In the genomic region with DNA sequence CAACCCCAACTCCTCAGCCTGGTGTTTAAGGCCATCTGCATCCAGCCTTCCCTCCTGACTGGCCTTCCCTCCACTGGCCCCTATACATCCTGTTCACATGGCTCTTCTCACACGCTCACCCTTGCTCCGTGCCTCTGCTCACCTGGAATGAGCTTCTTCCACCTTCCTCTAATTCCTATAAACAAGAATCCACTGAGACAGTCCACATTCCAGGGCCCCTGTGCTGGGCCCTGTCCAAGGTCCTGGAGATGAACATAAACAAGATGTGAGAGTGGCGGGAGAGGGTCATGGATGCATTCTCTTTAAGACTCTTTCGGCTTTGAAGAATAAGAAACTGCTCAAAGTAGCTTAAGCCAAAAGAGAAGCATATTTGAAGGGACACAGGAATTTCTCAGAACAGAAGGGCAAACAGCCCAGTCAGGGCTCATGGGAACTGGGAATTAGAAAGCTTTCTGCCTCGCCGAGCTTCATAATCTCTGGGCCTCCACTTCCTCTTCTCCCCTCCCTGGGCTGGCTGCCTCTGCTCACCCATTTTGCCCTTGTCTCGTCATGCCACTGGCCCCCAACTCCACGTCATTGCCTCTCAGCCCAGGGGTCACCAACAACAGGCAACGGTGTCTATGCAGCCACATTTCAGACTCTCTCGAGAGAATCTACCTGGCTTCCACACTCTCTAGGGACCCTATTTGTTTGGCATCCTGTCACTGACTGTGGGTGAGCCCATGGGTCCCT, we compare ENCODE assay signal across 1 cellular context.
TF ChIP-seq lines count a peak whose summit lies in the region.

No MANE protein-coding gene starts in this region.

TF ChIP-seq in HepG2, 621 proteins besides CTCF, POLR2A, EP300 and RAD21 (continued from another document and continues in another):
- TF ChIP-seq, protein P1, sequence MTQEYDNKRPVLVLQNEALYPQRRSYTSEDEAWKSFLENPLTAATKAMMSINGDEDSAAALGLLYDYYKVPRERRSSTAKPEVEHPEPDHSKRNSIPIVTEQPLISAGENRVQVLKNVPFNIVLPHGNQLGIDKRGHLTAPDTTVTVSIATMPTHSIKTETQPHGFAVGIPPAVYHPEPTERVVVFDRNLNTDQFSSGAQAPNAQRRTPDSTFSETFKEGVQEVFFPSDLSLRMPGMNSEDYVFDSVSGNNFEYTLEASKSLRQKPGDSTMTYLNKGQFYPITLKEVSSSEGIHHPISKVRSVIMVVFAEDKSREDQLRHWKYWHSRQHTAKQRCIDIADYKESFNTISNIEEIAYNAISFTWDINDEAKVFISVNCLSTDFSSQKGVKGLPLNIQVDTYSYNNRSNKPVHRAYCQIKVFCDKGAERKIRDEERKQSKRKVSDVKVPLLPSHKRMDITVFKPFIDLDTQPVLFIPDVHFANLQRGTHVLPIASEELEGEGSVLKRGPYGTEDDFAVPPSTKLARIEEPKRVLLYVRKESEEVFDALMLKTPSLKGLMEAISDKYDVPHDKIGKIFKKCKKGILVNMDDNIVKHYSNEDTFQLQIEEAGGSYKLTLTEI (CRISPR knock-in tag; conservative IDR thresholded peaks at IDR 0.05): no peak
- TF ChIP-seq ZBTB42 (CRISPR knock-in tag; IDR thresholded peaks at IDR 0.05) (no peak), NFKB2 (CRISPR knock-in tag; IDR thresholded peaks at IDR 0.05; ENCODE audit: borderline replicate concordance) (no peak), POGZ (CRISPR knock-in tag; IDR thresholded peaks at IDR 0.05) (no peak), SRSF1 (optimal IDR thresholded peaks at IDR 0.05; ENCODE audit: low read depth, low read length) (no peak), HNF1B (CRISPR knock-in tag; IDR thresholded peaks at IDR 0.05) (0 out of 2 replicates have a peak, but pooled peaks have one; percentile 48), ZNF567 (CRISPR knock-in tag; IDR thresholded peaks at IDR 0.05; ENCODE audit: borderline replicate concordance) (no peak), ZNF230 (CRISPR knock-in tag; IDR thresholded peaks at IDR 0.05) (no peak), ATF5 (CRISPR knock-in tag; IDR thresholded peaks at IDR 0.05; ENCODE audit: low read depth) (no peak), ZNF878 (CRISPR knock-in tag; IDR thresholded peaks at IDR 0.05) (peak; percentile 69; the same call in 1 of the 2 replicates), FOSL2 (CRISPR knock-in tag; IDR thresholded peaks at IDR 0.05) (no peak; the same call in 1 of the 2 replicates), FIP1L1 (IDR thresholded peaks at IDR 0.05; ENCODE audit: borderline replicate concordance, insufficient read depth, low read depth, low read length) (no peak), RNF2 (conservative IDR thresholded peaks at IDR 0.05; ENCODE audit: low read depth) (no peak), ZNF280B (CRISPR knock-in tag; IDR thresholded peaks at IDR 0.05; ENCODE audit: borderline replicate concordance) (no peak), TBP (CRISPR knock-in tag; IDR thresholded peaks at IDR 0.05) (no peak), MEIS1 (CRISPR knock-in tag; IDR thresholded peaks at IDR 0.05; ENCODE audit: borderline replicate concordance) (no peak), STAT5B (CRISPR knock-in tag; IDR thresholded peaks at IDR 0.05) (peak; percentile 92; the same call in 1 of the 2 replicates), PHF21A (CRISPR knock-in tag; IDR thresholded peaks at IDR 0.05) (no peak), CREM (IDR thresholded peaks at IDR 0.05) (no peak), CREM (CRISPR knock-in tag; IDR thresholded peaks at IDR 0.05) (no peak), ZNF143 (CRISPR knock-in tag; IDR thresholded peaks at IDR 0.05) (no peak), LCORL (IDR thresholded peaks at IDR 0.05) (no peak), LCORL (CRISPR knock-in tag; IDR thresholded peaks at IDR 0.05) (no peak), E2F1 (CRISPR knock-in tag; IDR thresholded peaks at IDR 0.05) (no peak), EED (CRISPR knock-in tag; IDR thresholded peaks at IDR 0.05) (no peak), SNRNP70 (IDR thresholded peaks at IDR 0.05; ENCODE audit: low read depth, low read length) (no peak), GZF1 (CRISPR knock-in tag; IDR thresholded peaks at IDR 0.05) (no peak), RFX5 (IDR thresholded peaks at IDR 0.05; ENCODE audit: low read depth, low read length) (no peak), ARID4A (CRISPR knock-in tag; IDR thresholded peaks at IDR 0.05; ENCODE audit: borderline replicate concordance) (no peak; the same call in 1 of the 2 replicates), ATAD3A (CRISPR knock-in tag; IDR thresholded peaks at IDR 0.05) (no peak), ZNF569 (CRISPR knock-in tag; IDR thresholded peaks at IDR 0.05; ENCODE audit: borderline replicate concordance) (no peak), ZSCAN25 (CRISPR knock-in tag; IDR thresholded peaks at IDR 0.05) (no peak), ZNF703 (CRISPR knock-in tag; IDR thresholded peaks at IDR 0.05; ENCODE audit: borderline replicate concordance) (no peak), THAP11 (CRISPR knock-in tag; IDR thresholded peaks at IDR 0.05) (peak; percentile 37; the same call in 1 of the 2 replicates)
- TF ChIP-seq, protein P2, sequence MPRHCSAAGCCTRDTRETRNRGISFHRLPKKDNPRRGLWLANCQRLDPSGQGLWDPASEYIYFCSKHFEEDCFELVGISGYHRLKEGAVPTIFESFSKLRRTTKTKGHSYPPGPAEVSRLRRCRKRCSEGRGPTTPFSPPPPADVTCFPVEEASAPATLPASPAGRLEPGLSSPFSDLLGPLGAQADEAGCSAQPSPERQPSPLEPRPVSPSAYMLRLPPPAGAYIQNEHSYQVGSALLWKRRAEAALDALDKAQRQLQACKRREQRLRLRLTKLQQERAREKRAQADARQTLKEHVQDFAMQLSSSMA (CRISPR knock-in tag; IDR thresholded peaks at IDR 0.05): no peak
- TF ChIP-seq, protein P3, sequence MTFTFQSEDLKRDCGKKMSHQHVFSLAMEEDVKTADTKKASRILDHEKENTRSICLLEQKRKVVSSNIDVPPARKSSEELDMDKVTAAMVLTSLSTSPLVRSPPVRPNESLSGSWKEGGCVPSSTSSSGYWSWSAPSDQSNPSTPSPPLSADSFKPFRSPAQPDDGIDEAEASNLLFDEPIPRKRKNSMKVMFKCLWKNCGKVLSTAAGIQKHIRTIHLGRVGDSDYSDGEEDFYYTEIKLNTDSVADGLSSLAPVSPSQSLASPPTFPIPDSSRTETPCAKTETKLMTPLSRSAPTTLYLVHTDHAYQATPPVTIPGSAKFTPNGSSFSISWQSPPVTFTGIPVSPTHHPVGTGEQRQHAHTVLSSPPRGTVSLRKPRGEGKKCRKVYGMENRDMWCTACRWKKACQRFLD (CRISPR knock-in tag; IDR thresholded peaks at IDR 0.05; ENCODE audit: borderline replicate concordance): 0 out of 2 replicates have a peak, but pooled peaks have one; percentile 64
- TF ChIP-seq, protein P4, sequence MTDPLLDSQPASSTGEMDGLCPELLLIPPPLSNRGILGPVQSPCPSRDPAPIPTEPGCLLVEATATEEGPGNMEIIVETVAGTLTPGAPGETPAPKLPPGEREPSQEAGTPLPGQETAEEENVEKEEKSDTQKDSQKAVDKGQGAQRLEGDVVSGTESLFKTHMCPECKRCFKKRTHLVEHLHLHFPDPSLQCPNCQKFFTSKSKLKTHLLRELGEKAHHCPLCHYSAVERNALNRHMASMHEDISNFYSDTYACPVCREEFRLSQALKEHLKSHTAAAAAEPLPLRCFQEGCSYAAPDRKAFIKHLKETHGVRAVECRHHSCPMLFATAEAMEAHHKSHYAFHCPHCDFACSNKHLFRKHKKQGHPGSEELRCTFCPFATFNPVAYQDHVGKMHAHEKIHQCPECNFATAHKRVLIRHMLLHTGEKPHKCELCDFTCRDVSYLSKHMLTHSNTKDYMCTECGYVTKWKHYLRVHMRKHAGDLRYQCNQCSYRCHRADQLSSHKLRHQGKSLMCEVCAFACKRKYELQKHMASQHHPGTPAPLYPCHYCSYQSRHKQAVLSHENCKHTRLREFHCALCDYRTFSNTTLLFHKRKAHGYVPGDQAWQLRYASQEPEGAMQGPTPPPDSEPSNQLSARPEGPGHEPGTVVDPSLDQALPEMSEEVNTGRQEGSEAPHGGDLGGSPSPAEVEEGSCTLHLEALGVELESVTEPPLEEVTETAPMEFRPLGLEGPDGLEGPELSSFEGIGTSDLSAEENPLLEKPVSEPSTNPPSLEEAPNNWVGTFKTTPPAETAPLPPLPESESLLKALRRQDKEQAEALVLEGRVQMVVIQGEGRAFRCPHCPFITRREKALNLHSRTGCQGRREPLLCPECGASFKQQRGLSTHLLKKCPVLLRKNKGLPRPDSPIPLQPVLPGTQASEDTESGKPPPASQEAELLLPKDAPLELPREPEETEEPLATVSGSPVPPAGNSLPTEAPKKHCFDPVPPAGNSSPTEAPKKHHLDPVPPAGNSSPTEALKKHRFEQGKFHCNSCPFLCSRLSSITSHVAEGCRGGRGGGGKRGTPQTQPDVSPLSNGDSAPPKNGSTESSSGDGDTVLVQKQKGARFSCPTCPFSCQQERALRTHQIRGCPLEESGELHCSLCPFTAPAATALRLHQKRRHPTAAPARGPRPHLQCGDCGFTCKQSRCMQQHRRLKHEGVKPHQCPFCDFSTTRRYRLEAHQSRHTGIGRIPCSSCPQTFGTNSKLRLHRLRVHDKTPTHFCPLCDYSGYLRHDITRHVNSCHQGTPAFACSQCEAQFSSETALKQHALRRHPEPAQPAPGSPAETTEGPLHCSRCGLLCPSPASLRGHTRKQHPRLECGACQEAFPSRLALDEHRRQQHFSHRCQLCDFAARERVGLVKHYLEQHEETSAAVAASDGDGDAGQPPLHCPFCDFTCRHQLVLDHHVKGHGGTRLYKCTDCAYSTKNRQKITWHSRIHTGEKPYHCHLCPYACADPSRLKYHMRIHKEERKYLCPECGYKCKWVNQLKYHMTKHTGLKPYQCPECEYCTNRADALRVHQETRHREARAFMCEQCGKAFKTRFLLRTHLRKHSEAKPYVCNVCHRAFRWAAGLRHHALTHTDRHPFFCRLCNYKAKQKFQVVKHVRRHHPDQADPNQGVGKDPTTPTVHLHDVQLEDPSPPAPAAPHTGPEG (CRISPR knock-in tag; IDR thresholded peaks at IDR 0.05): no peak
